ENCODE assay signal across 19 cellular contexts in genomic region chr13:49975826-49976225, GRCh38. TPM values are rescaled to one million over a fixed set of nuclear protein-coding genes. Genes with fewer than 3 reads are reported as not detected.
"Had no signal": no experiment of that assay in that cellular context is flagged by ENCODE, and none has a peak within 500 bp of the region (broad histone marks: within the 10 kb centered on the region; RNA-seq: fewer than 3 reads in every experiment).

No MANE protein-coding gene starts in this region.

- H3K9me3 Mint-ChIP-seq: endodermal cell, natural killer cell, neural crest cell had no signal

- DNase-seq: colonic mucosa; effector CD4-positive, alpha-beta T cell; endodermal cell; erythroblast; heart left ventricle; left colon; left ventricle myocardium superior; natural killer cell; ovary; sigmoid colon; small intestine; stimulated activated CD4-positive, alpha-beta T cell treated with anti-CD3 and anti-CD28 coated beads, Interleukin-12 subunit alpha, Interleukin-12 subunit beta, amount 100 ng/mL, for 4 hours; stimulated activated naive CD4-positive, alpha-beta T cell; trophoblast cell had no signal

- H3K36me3 Mint-ChIP-seq: natural killer cell had no signal

- H3K4me1 ChIP-seq: colonic mucosa, foreskin keratinocyte, right atrium auricular region, sigmoid colon had no signal

- H3K4me3 ChIP-seq: colonic mucosa, heart left ventricle, lung, ovary, right atrium auricular region, sigmoid colon had no signal

- H3K36me3 ChIP-seq: colonic mucosa, ovary, right atrium auricular region, sigmoid colon had no signal

- H3K4me1 Mint-ChIP-seq: endodermal cell, natural killer cell, neural crest cell had no signal

- H3K27ac Mint-ChIP-seq: endodermal cell, natural killer cell had no signal

- H3K27me3 ChIP-seq: colonic mucosa, foreskin keratinocyte, heart left ventricle, ovary, right atrium auricular region, sigmoid colon had no signal

- H3K9me3 ChIP-seq: colonic mucosa, heart left ventricle, ovary, right atrium auricular region, sigmoid colon had no signal

- H3K4me3 Mint-ChIP-seq: endodermal cell, natural killer cell, neural crest cell had no signal

- H3K27ac ChIP-seq: colonic mucosa, foreskin keratinocyte, heart left ventricle, ovary, right atrium auricular region, sigmoid colon had no signal

RNA-seq across cellular contexts. Expression of gene KCNRG, which starts 39.4 kb away (rescaled TPM):
- total RNA-seq: kidney epithelial cell had no signal
